ENCODE assay signal across 7 cellular contexts in genomic region chr1:46202975-46203737, GRCh38. TPM values are rescaled to one million over a fixed set of nuclear protein-coding genes. Genes with fewer than 3 reads are reported as not detected.
DNase-seq lines count a peak whose midpoint lies in the region; ATAC-seq and TF ChIP-seq lines count a peak whose summit lies in the region.

A gene with protein sequence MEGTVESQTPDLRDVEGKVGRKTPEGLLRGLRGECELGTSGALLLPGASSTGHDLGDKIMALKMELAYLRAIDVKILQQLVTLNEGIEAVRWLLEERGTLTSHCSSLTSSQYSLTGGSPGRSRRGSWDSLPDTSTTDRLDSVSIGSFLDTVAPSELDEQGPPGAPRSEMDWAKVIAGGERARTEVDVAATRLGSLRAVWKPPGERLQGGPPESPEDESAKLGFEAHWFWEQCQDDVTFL (plus strand): TSS chr1:46203334. CDS start chr1:46203427, 93 bp downstream.

- H3K9ac ChIP-seq in parathyroid adenoma = no peak within 1 kb of the TSS

- H3K4me2 ChIP-seq in parathyroid adenoma (ENCODE audit: low read length) = peak within 1 kb of the TSS; percentile 80

- peak; percentile 72 for ATAC-seq in left ventricle myocardium superior
- ATAC-seq in GM21381 (IDR thresholded peaks at IDR 0.05; ENCODE audit: unreplicated experiment) = no peak
- ATAC-seq in GM19395 (IDR thresholded peaks at IDR 0.05; ENCODE audit: unreplicated experiment) = no peak

- TF ChIP-seq CTCF in Peyer's patch (IDR thresholded peaks at IDR 0.05) (no peak), ascending aorta (IDR thresholded peaks at IDR 0.05) (no peak), parathyroid adenoma (IDR thresholded peaks at IDR 0.05) (no peak)

- H3K36me3 ChIP-seq in Peyer's patch (no peaks in the 10 kb centered on the region), ascending aorta (peaks cover 0 to 2% of the 10 kb centered on the region in 2 donors), parathyroid adenoma (ENCODE audit: control insufficient read depth, insufficient read depth, low read length) (no peaks in the 10 kb centered on the region)

- H3K27ac ChIP-seq in Peyer's patch = peak within 1 kb of the TSS; percentile 42 to 77 (median 54)
- peak within 1 kb of the TSS; percentile 90 to 95 for H3K27ac ChIP-seq in ascending aorta
- peak within 1 kb of the TSS; percentile 73 for H3K27ac ChIP-seq in parathyroid adenoma

- H3K79me2 ChIP-seq in parathyroid adenoma = no peaks in the 10 kb centered on the region

- no peak for TF ChIP-seq POLR2A in Peyer's patch (IDR thresholded peaks at IDR 0.05)

- H3K4me1 ChIP-seq in Peyer's patch = peaks cover 0 to 16% (median 6%) of the 10 kb centered on the region in 4 donors
- H3K4me1 ChIP-seq in ascending aorta = peaks cover 4 to 21% of the 10 kb centered on the region in 2 donors
- peaks cover 4% of the 10 kb centered on the region for H3K4me1 ChIP-seq in parathyroid adenoma

- H3K27me3 ChIP-seq in Peyer's patch (no peaks in the 10 kb centered on the region), ascending aorta (no peaks in the 10 kb centered on the region), parathyroid adenoma (ENCODE audit: control insufficient read depth, insufficient read depth, low read length) (no peaks in the 10 kb centered on the region)

- intact Hi-C loops in ascending aorta (cut with DNase I) = loop anchor here (1.0 to 2.0 kb wide), 3 partner anchors 20 to 100 kb away; partner anchors contain the start of genes LRRC41 and UQCRH
- intact Hi-C loops in left ventricle myocardium superior (cut with micrococcal nuclease) = no loop called here

- no peaks in the 10 kb centered on the region for H3K9me3 ChIP-seq in Peyer's patch
- H3K9me3 ChIP-seq in ascending aorta = no peaks in the 10 kb centered on the region
- H3K9me3 ChIP-seq in parathyroid adenoma (ENCODE audit: control insufficient read depth, low read length) = no peaks in the 10 kb centered on the region

- DNase-seq in GM19238 (ENCODE audit: insufficient read length, low spot score) (peak; percentile 53), Peyer's patch (peak in 1 of 3 donors; percentile 59), ascending aorta (ENCODE audit: low spot score in 2 of 2) (peak in 1 of 2 donors; percentile 80), left ventricle myocardium superior (peak; percentile 79)

- H2AFZ ChIP-seq in parathyroid adenoma = peak within 1 kb of the TSS; percentile 69

- H3K4me3 ChIP-seq in Peyer's patch = peak within 1 kb of the TSS; percentile 43 to 70 (median 54)
- peak within 1 kb of the TSS; percentile 83 to 87 for H3K4me3 ChIP-seq in ascending aorta
- H3K4me3 ChIP-seq in parathyroid adenoma (ENCODE audit: low read depth, low read length) = peak within 1 kb of the TSS; percentile 68

RNA-seq across cellular contexts. Expression of the gene that starts here (rescaled TPM):
- total RNA-seq in Peyer's patch = 1 to 10 TPM in 3 of 4 donors, not detected in 1; 1.5 to 2.5 (median 2.5) TPM
- total RNA-seq in ascending aorta = 7.2 TPM
- total RNA-seq in left ventricle myocardium superior = 7.6 TPM
